9 cellular contexts compared by ENCODE assay signal in the genomic region with DNA sequence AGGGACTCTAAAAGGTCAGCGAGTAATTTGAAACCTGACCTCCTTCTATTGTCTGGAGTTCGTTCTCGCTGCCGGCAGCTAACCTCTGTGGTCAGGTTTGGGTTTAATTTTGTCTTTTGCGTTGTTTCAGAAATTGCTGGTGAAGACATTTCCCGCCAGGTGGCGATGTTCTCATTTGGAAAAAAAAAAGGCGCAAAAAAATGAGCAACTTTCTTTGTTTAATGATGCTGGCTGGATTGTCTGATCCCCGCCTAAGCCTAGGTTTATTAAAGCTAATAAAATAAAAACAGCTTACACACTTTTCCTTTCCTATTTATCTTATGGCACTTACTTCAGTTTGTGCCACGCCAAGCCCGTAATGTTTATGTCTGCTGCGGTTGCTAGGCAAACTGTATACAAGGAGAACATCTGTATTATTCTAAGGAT.
DNase-seq lines count a peak whose midpoint lies in the region; ATAC-seq, FAIRE-seq and TF ChIP-seq lines count a peak whose summit lies in the region.
"Had no signal": no experiment of that assay in that cellular context is flagged by ENCODE, and none has a peak within 500 bp of the region (broad histone marks: within the 10 kb centered on the region; RNA-seq: fewer than 3 reads in every experiment).

No MANE protein-coding gene starts in this region.

- H3K4me1 ChIP-seq in GM12878 (ENCODE audit: control insufficient read depth, insufficient read depth, low read length): no peaks in the 10 kb centered on the region

- intact Hi-C loops in GM12878 (cut with micrococcal nuclease; ENCODE audit: unreplicated experiment): loop anchor here (5.0 kb wide), 2 partner anchors 1566 to 1661 kb away; a partner anchor contains a TSS

- in situ Hi-C loops in GM12878 (cut with MboI): no loop called here

- POLR2A ChIA-PET in GM10248 (lab: Yijun Ruan, JAX) (no interaction called here), GM12878 (lab: Charles Lee) (interaction anchor here (0.6 kb wide), 1 partner anchor 231 kb away, joined by 3 read pairs; no protein-coding TSS in a partner anchor)

- H3K79me2 ChIP-seq in GM12878 (ENCODE audit: control insufficient read depth, insufficient read depth, low read length): no peaks in the 10 kb centered on the region

- ATAC-seq in GM12878 (peak; percentile 27; the same call in 1 of the 3 replicates), left lobe of liver (peak; percentile 76), GM18867 (IDR thresholded peaks at IDR 0.05; ENCODE audit: unreplicated experiment) (no peak), GM19035 (IDR thresholded peaks at IDR 0.05; ENCODE audit: unreplicated experiment) (no peak)

- no peak overlapping the region for H2AFZ ChIP-seq in GM12878 (ENCODE audit: control insufficient read depth, low read depth, low read length)

- H3K27me3 ChIP-seq in GM12878 (replicated peaks in 1 of 2; ENCODE audit: control insufficient read depth in 2 of 2, insufficient read depth in 2 of 2, low read length in 1 of 2): 0 out of 4 replicates have a peak, but pooled peaks cover 0 to 2% of the 10 kb centered on the region in 2 experiments

- no peak for TF ChIP-seq EP300 in GM12878 (IDR thresholded peaks at IDR 0.05; ENCODE audit: borderline replicate concordance in 1 of 2, control insufficient read depth in 1 of 2, low read depth in 2 of 2, low read length in 2 of 2)

- H3K36me3 Mint-ChIP-seq in T-helper 2 cell treated with Interferon-gamma antibody and Interleukin-4, amounts not matched to agents 5 μg/mL and 100 μg/mL, for 36 hours (ENCODE audit: low read depth): no peaks in the 10 kb centered on the region
- H3K36me3 Mint-ChIP-seq: memory B cell had no signal

- TF ChIP-seq CTCF in AG09319 (IDR thresholded peaks at IDR 0.05; ENCODE audit: low read depth, low read length): peak; percentile 48
- peak; percentile 65 for TF ChIP-seq CTCF in GM10248 (IDR thresholded peaks at IDR 0.05; ENCODE audit: control extremely low read depth, extremely low read depth, low read depth, missing control alignments)
- TF ChIP-seq CTCF in GM12878 (IDR thresholded peaks at IDR 0.05 in 2 of 3, conservative IDR thresholded peaks at IDR 0.05 in 1 of 3; ENCODE audit: control insufficient read depth in 2 of 3, extremely low read depth in 1 of 3, insufficient read depth in 1 of 3, low read depth in 3 of 3, low read length in 3 of 3): peak; percentile 44 to 56 (median 49)

- no TSS peak for BruUV-seq in GM12878 (replicated peaks; lab: Mats Ljungman, UMichigan)

- H3K27me3 Mint-ChIP-seq in T-helper 2 cell treated with Interferon-gamma antibody and Interleukin-4, amounts not matched to agents 5 μg/mL and 100 μg/mL, for 36 hours (ENCODE audit: low read depth): no peaks in the 10 kb centered on the region

- H3K27ac ChIP-seq in GM12878 (ENCODE audit: control insufficient read depth, insufficient read depth): no peak overlapping the region

- no peaks in the 10 kb centered on the region for H3K9me3 Mint-ChIP-seq in T-helper 2 cell treated with Interferon-gamma antibody and Interleukin-4, amounts not matched to agents 5 μg/mL and 100 μg/mL, for 36 hours
- H3K9me3 Mint-ChIP-seq: memory B cell had no signal

- H3K9ac ChIP-seq in GM12878 (ENCODE audit: control insufficient read depth, insufficient read depth, low read length): no peak overlapping the region

- FAIRE-seq in GM12878 (lab: Jason Lieb, UNC): no peak

- no peak overlapping the region for H3K27ac Mint-ChIP-seq in T-helper 2 cell treated with Interferon-gamma antibody and Interleukin-4, amounts not matched to agents 5 μg/mL and 100 μg/mL, for 36 hours
- H3K27ac Mint-ChIP-seq: memory B cell had no signal

- H3K36me3 ChIP-seq in GM12878 (ENCODE audit: control insufficient read depth in 2 of 2, insufficient read depth in 2 of 2, low read length in 1 of 2): no peaks in the 10 kb centered on the region

- WGBS in GM12878 (ENCODE audit: insufficient coverage, insufficient replicate concordance, low lambda C conversion rate, missing lambda C conversion rate): 20% methylated on average over 12 of the region's 12 CpGs

- H3K4me1 Mint-ChIP-seq in T-helper 2 cell treated with Interferon-gamma antibody and Interleukin-4, amounts not matched to agents 5 μg/mL and 100 μg/mL, for 36 hours (ENCODE audit: low read depth): no peaks in the 10 kb centered on the region
- H3K4me1 Mint-ChIP-seq: memory B cell had no signal

- peak; percentile 65 for TF ChIP-seq RAD21 in GM12878 (IDR thresholded peaks at IDR 0.05; ENCODE audit: insufficient read depth, low read depth, low read length)

- H4K20me1 ChIP-seq in GM12878 (ENCODE audit: control insufficient read depth, insufficient read depth): no peaks in the 10 kb centered on the region

- DNase-seq in AG09319 (ENCODE audit: extremely low read depth, low read depth): no peak
- DNase-seq in GM10248 (ENCODE audit: extremely low spot score): peak; percentile 19
- peak; percentile 46 for DNase-seq in NCI-H2196 (lab: John Stamatoyannopoulos, UW; ENCODE audit: unreplicated experiment)
- DNase-seq in GM12878 (ENCODE audit: low read depth, low spot score): no peak
- DNase-seq in left lobe of liver (ENCODE audit: low spot score): no peak
- DNase-seq in T-helper 2 cell treated with Interferon-gamma antibody and Interleukin-4, amounts not matched to agents 5 μg/mL and 100 μg/mL, for 36 hours (ENCODE audit: low spot score): no peak

- H3K4me3 ChIP-seq in GM12878: no peak overlapping the region

- no peak overlapping the region for H3K4me3 Mint-ChIP-seq in T-helper 2 cell treated with Interferon-gamma antibody and Interleukin-4, amounts not matched to agents 5 μg/mL and 100 μg/mL, for 36 hours
- H3K4me3 Mint-ChIP-seq: memory B cell had no signal

- TF ChIP-seq POLR2A in GM12878 (IDR thresholded peaks at IDR 0.05; ENCODE audit: low read depth, low read length): no peak

- no peaks in the 10 kb centered on the region for H3K9me3 ChIP-seq in GM12878 (replicated peaks; ENCODE audit: control insufficient read depth, insufficient read depth, low read length)

- RAD21 ChIA-PET in GM12878 (lab: Charles Lee; ENCODE audit: unreplicated experiment): interaction anchor here (1.8 kb wide), 1 partner anchor 1663 kb away, joined by 7 read pairs; no protein-coding TSS in a partner anchor

- SMC1A ChIA-PET in GM12878 (lab: Charles Lee; ENCODE audit: uncharacterized antibody, unreplicated experiment): interaction anchor here (0.6 to 1.5 kb wide), 4 partner anchors 8 to 1661 kb away, joined by 3 to 4 read pairs (median 3); no protein-coding TSS in a partner anchor

- H3K4me2 ChIP-seq in GM12878 (ENCODE audit: control insufficient read depth, insufficient read depth): no peak overlapping the region

- CTCF ChIA-PET in GM10248 (lab: Yijun Ruan, JAX): interaction anchor here (0.7 to 3.6 kb wide), 17 partner anchors 11 to 1663 kb away, joined by 3 to 17 read pairs (median 3); a partner anchor contains a TSS
- CTCF ChIA-PET in GM12878 (lab: Yijun Ruan, JAX): interaction anchor here (0.6 to 2.3 kb wide), 10 partner anchors 10 to 1662 kb away, joined by 3 to 12 read pairs (median 6); no protein-coding TSS in a partner anchor

TF ChIP-seq in GM12878, 131 proteins besides CTCF, POLR2A, EP300 and RAD21 (continues in another document):
- TF ChIP-seq NBN (IDR thresholded peaks at IDR 0.05): no peak
- TF ChIP-seq MEF2B (IDR thresholded peaks at IDR 0.05; ENCODE audit: partially characterized antibody, poor library complexity, severe bottlenecking): no peak
- TF ChIP-seq RFX5 (IDR thresholded peaks at IDR 0.05; ENCODE audit: low read depth, low read length): no peak
- TF ChIP-seq TCF3 (IDR thresholded peaks at IDR 0.05; ENCODE audit: borderline replicate concordance, insufficient read depth, low read depth, low read length): no peak
- TF ChIP-seq ZBED1 (IDR thresholded peaks at IDR 0.05; ENCODE audit: borderline replicate concordance): no peak
- no peak for TF ChIP-seq JUNB (IDR thresholded peaks at IDR 0.05)
- TF ChIP-seq NR2F1 (conservative IDR thresholded peaks at IDR 0.05): peak; percentile 69; the same call in 1 of the 2 replicates
- peak; percentile 45; the same call in 1 of the 2 replicates for TF ChIP-seq SMC3 (IDR thresholded peaks at IDR 0.05; ENCODE audit: borderline replicate concordance, low read length)
- no peak for TF ChIP-seq MYC (IDR thresholded peaks at IDR 0.05; ENCODE audit: insufficient read depth, insufficient read length, insufficient replicate concordance, low read length, severe bottlenecking)
- TF ChIP-seq, protein P1, sequence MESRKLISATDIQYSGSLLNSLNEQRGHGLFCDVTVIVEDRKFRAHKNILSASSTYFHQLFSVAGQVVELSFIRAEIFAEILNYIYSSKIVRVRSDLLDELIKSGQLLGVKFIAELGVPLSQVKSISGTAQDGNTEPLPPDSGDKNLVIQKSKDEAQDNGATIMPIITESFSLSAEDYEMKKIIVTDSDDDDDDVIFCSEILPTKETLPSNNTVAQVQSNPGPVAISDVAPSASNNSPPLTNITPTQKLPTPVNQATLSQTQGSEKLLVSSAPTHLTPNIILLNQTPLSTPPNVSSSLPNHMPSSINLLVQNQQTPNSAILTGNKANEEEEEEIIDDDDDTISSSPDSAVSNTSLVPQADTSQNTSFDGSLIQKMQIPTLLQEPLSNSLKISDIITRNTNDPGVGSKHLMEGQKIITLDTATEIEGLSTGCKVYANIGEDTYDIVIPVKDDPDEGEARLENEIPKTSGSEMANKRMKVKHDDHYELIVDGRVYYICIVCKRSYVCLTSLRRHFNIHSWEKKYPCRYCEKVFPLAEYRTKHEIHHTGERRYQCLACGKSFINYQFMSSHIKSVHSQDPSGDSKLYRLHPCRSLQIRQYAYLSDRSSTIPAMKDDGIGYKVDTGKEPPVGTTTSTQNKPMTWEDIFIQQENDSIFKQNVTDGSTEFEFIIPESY (IDR thresholded peaks at IDR 0.05): no peak
- no peak for TF ChIP-seq NR2C2 (IDR thresholded peaks at IDR 0.05; ENCODE audit: borderline replicate concordance, control insufficient read depth, insufficient read length, low read depth)
- TF ChIP-seq, protein P2, sequence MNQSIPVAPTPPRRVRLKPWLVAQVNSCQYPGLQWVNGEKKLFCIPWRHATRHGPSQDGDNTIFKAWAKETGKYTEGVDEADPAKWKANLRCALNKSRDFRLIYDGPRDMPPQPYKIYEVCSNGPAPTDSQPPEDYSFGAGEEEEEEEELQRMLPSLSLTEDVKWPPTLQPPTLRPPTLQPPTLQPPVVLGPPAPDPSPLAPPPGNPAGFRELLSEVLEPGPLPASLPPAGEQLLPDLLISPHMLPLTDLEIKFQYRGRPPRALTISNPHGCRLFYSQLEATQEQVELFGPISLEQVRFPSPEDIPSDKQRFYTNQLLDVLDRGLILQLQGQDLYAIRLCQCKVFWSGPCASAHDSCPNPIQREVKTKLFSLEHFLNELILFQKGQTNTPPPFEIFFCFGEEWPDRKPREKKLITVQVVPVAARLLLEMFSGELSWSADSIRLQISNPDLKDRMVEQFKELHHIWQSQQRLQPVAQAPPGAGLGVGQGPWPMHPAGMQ (IDR thresholded peaks at IDR 0.05; ENCODE audit: borderline replicate concordance): no peak
- TF ChIP-seq MTA3 (IDR thresholded peaks at IDR 0.05; ENCODE audit: borderline replicate concordance, low read length): no peak
- TF ChIP-seq MEF2A (IDR thresholded peaks at IDR 0.05; ENCODE audit: insufficient read depth, low read depth, low read length): no peak
- TF ChIP-seq BHLHE40 (IDR thresholded peaks at IDR 0.05; ENCODE audit: borderline replicate concordance in 1 of 2, low read depth in 2 of 2, low read length in 1 of 2): no peak

Comparison
In these comparisons a context has a peak if more than half of its experiments do, and no peak if none do; other contexts are left out.
1. DNase-seq: peak in GM10248 (single experiment) and NCI-H2196 (single experiment); none in AG09319 (single experiment), GM12878 (single experiment), left lobe of liver (single experiment) and T-helper 2 cell treated with Interferon-gamma antibody and Interleukin-4, amounts not matched to agents 5 μg/mL and 100 μg/mL, for 36 hours (single experiment).
2. ATAC-seq: peak in GM12878 (single experiment) and left lobe of liver (single experiment); none in GM18867 (single experiment) and GM19035 (single experiment).
3. Peak in every context shown above with its lines, with median percentiles within 50 percentile points of each other: CTCF ChIP-seq.